Comparison of ENCODE assay signal across 18 cellular contexts in the genomic region with DNA sequence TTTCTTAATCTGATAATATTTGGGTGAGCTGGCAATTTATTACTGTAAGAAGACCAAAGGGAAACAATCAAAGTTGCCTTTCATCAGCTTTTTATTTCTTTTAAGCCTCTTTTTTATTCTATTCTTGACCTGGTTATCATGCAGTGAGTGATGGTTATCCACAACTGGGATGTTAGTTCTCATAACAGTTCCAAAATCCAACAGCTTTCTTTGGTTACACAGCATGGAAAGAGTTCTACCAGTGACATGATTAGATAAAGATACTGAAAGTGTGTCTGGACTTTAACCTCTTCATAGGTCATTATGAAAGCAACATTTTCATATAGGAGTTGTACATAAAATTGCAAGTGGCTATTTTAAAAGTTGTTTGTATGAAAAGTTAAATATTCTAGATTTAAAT.
DNase-seq lines count a peak whose midpoint lies in the region; ATAC-seq and TF ChIP-seq lines count a peak whose summit lies in the region.
"Had no signal": no experiment of that assay in that cellular context is flagged by ENCODE, and none has a peak within 500 bp of the region (broad histone marks: within the 10 kb centered on the region; RNA-seq: fewer than 3 reads in every experiment).

No MANE protein-coding gene starts in this region.

- DNase-seq in left ventricle myocardium inferior (no peak), Right ventricle myocardium superior (no peak), glomerular visceral epithelial cell (ENCODE audit: extremely low spot score) (no peak), NCI-H1417 (lab: John Stamatoyannopoulos, UW) (no peak), prostate gland (ENCODE audit: low spot score) (no peak)
- no peak for DNase-seq in activated CD8-positive, alpha-beta T cell treated with anti-CD3 and anti-CD28 coated beads for 36 hours
- DNase-seq: activated naive CD4-positive, alpha-beta T cell; cortex of kidney; DMS53; NCI-H2029 treated with DMSO at 0.1 percent for 48 hours; NCI-H524; T1000; upper lobe of left lung had no signal

- POLR2A ChIA-PET in activated CD8-positive, alpha-beta T cell treated with anti-CD3 and anti-CD28 coated beads for 36 hours (lab: Charles Lee): no interaction called here

- TF ChIP-seq CTCF in left ventricle myocardium inferior (IDR thresholded peaks at IDR 0.05; ENCODE audit: borderline replicate concordance) (no peak), prostate gland (IDR thresholded peaks at IDR 0.05) (no peak)
- no peak for TF ChIP-seq CTCF in activated CD8-positive, alpha-beta T cell treated with anti-CD3 and anti-CD28 coated beads for 36 hours (IDR thresholded peaks at IDR 0.05)

- H3K27me3 ChIP-seq in left ventricle myocardium inferior (ENCODE audit: low read depth) (no peaks in the 10 kb centered on the region), muscle layer of colon (ENCODE audit: control insufficient read depth in 1 of 2, insufficient read depth in 2 of 2, low read length in 2 of 2) (no peaks in the 10 kb centered on the region), prostate gland (replicated peaks; ENCODE audit: insufficient read depth) (no peaks in the 10 kb centered on the region)
- H3K27me3 ChIP-seq: upper lobe of left lung had no signal

- peaks cover 8% of the 10 kb centered on the region for H3K4me1 Mint-ChIP-seq in activated CD8-positive, alpha-beta T cell treated with anti-CD3 and anti-CD28 coated beads for 36 hours (ENCODE audit: low read depth)

- no peak overlapping the region for H3K4me3 ChIP-seq in left ventricle myocardium inferior
- peak overlapping the region in 1 of 2 donors; percentile 50 for H3K4me3 ChIP-seq in muscle layer of colon (ENCODE audit: low read depth in 1 of 2, low read length in 2 of 2)
- no peak overlapping the region for H3K4me3 ChIP-seq in prostate gland
- H3K4me3 ChIP-seq: SK-N-MC, skin epidermis, upper lobe of left lung had no signal

- intact Hi-C loops in left ventricle myocardium inferior (cut with micrococcal nuclease): no loop called here
- intact Hi-C loops in Right ventricle myocardium superior (cut with DNase I): no loop called here
- intact Hi-C loops in activated CD8-positive, alpha-beta T cell treated with anti-CD3 and anti-CD28 coated beads for 36 hours (cut with micrococcal nuclease): no loop called here
- intact Hi-C loops in prostate gland (cut with DNase I): no loop called here

- ATAC-seq in Right ventricle myocardium superior (ENCODE audit: poor library complexity): no peak
- peak; percentile 16 for ATAC-seq in HG03565 (IDR thresholded peaks at IDR 0.05; ENCODE audit: unreplicated experiment)
- no peak for ATAC-seq in activated CD8-positive, alpha-beta T cell treated with anti-CD3 and anti-CD28 coated beads for 36 hours

- no peaks in the 10 kb centered on the region for H3K36me3 Mint-ChIP-seq in activated CD8-positive, alpha-beta T cell treated with anti-CD3 and anti-CD28 coated beads for 36 hours (ENCODE audit: low read depth)

- H3K27ac ChIP-seq in left ventricle myocardium inferior (replicated peaks): peak overlapping the region; percentile 65
- H3K27ac ChIP-seq in muscle layer of colon (ENCODE audit: low read depth, low read length): peak overlapping the region; percentile 86
- no peak overlapping the region for H3K27ac ChIP-seq in prostate gland
- H3K27ac ChIP-seq: C4-2B, SK-N-MC had no signal

- no peak for TF ChIP-seq POLR2A in prostate gland (IDR thresholded peaks at IDR 0.05)

- H3K36me3 ChIP-seq in left ventricle myocardium inferior (peaks cover 4% of the 10 kb centered on the region), muscle layer of colon (ENCODE audit: insufficient read depth, low read length) (no peaks in the 10 kb centered on the region), prostate gland (no peaks in the 10 kb centered on the region)
- H3K36me3 ChIP-seq: upper lobe of left lung had no signal

- no peaks in the 10 kb centered on the region for H3K9me3 ChIP-seq in left ventricle myocardium inferior (replicated peaks)
- H3K9me3 ChIP-seq in muscle layer of colon (ENCODE audit: low read length): no peaks in the 10 kb centered on the region
- H3K9me3 ChIP-seq in prostate gland: no peaks in the 10 kb centered on the region
- H3K9me3 ChIP-seq: upper lobe of left lung had no signal

- H3K27ac Mint-ChIP-seq in activated CD8-positive, alpha-beta T cell treated with anti-CD3 and anti-CD28 coated beads for 36 hours: no peak overlapping the region

- CTCF ChIA-PET in activated CD8-positive, alpha-beta T cell treated with anti-CD3 and anti-CD28 coated beads for 36 hours (lab: Charles Lee): interaction anchor here (1.3 kb wide), 1 partner anchor 15 kb away, joined by 3 read pairs; no protein-coding TSS in a partner anchor

- H3K4me3 Mint-ChIP-seq in activated CD8-positive, alpha-beta T cell treated with anti-CD3 and anti-CD28 coated beads for 36 hours: no peak overlapping the region

- H3K9me3 Mint-ChIP-seq in activated CD8-positive, alpha-beta T cell treated with anti-CD3 and anti-CD28 coated beads for 36 hours: no peaks in the 10 kb centered on the region

- peaks cover 97% of the 10 kb centered on the region for H3K4me1 ChIP-seq in left ventricle myocardium inferior
- peaks cover 34% of the 10 kb centered on the region for H3K4me1 ChIP-seq in muscle layer of colon (ENCODE audit: insufficient read depth, low read length)
- H3K4me1 ChIP-seq in prostate gland (replicated peaks): no peaks in the 10 kb centered on the region

- no peaks in the 10 kb centered on the region for H3K27me3 Mint-ChIP-seq in activated CD8-positive, alpha-beta T cell treated with anti-CD3 and anti-CD28 coated beads for 36 hours

- H3K9ac ChIP-seq in muscle layer of colon (ENCODE audit: low read length): no peak overlapping the region

Comparison
In these comparisons a context has a peak if more than half of its experiments do, and no peak if none do; other contexts are left out.
1. H3K27ac ChIP-seq: peak in left ventricle myocardium inferior (single experiment) and muscle layer of colon (single experiment); none in prostate gland (0 of 2).